In genomic region chr1:209860293-209860881, GRCh38 we compare ENCODE assay signal across 1 cellular context.
A peak's percentile ranks its signal among the peaks of the same experiment; 100 is the strongest.
TF ChIP-seq lines count a peak whose summit lies in the region.

No MANE protein-coding gene starts in this region.

TF ChIP-seq in H1, 55 proteins besides CTCF, POLR2A, EP300 and RAD21:
- TF ChIP-seq TEAD4 (IDR thresholded peaks at IDR 0.05; ENCODE audit: low read depth, low read length) (peak; percentile 31; the same call in 1 of the 2 replicates), YY1 (IDR thresholded peaks at IDR 0.05; ENCODE audit: low read depth, low read length) (0 out of 2 replicates have a peak, but pooled peaks have one; percentile 17), ATF2 (IDR thresholded peaks at IDR 0.05; ENCODE audit: low read length) (peak; percentile 45; the same call in 1 of the 2 replicates), CBX8 (IDR thresholded peaks at IDR 0.05; ENCODE audit: borderline replicate concordance, low read depth, low read length) (no peak), BRCA1 (IDR thresholded peaks at IDR 0.05; ENCODE audit: low read depth, low read length) (no peak)
